In genomic region chr9:106869458-106869857, GRCh38 we compare ENCODE assay signal across 13 cellular contexts. TPM values are rescaled to one million over a fixed set of nuclear protein-coding genes. Genes with fewer than 3 reads are reported as not detected.
A peak's percentile ranks its signal among the peaks of the same experiment; 100 is the strongest.
DNase-seq lines count a peak whose midpoint lies in the region; ATAC-seq and TF ChIP-seq lines count a peak whose summit lies in the region.
"Had no signal": no experiment of that assay in that cellular context is flagged by ENCODE, and none has a peak within 500 bp of the region (broad histone marks: within the 10 kb centered on the region; RNA-seq: fewer than 3 reads in every experiment).

No MANE protein-coding gene starts in this region.

- intact Hi-C loops in sciatic nerve (cut with DNase I), result loop anchor here (10.0 kb wide), 1 partner anchor 55 kb away; no protein-coding TSS in a partner anchor
- intact Hi-C loops in CD4-positive, alpha-beta memory T cell (cut with micrococcal nuclease), result no loop called here

- POLR2A ChIA-PET in CD4-positive, alpha-beta memory T cell (lab: Charles Lee; ENCODE audit: partially characterized antibody), result no interaction called here

- no peak overlapping the region for H3K27ac ChIP-seq in iPS-20b (ENCODE audit: low read length)
- no peak overlapping the region for H3K27ac ChIP-seq in CD4-positive, alpha-beta memory T cell (ENCODE audit: low read depth, low read length)

- peak overlapping the region; percentile 14; the same call in 1 of the 2 replicates for H3K4me3 ChIP-seq in iPS-20b (ENCODE audit: low read length)
- no peak overlapping the region for H3K4me3 ChIP-seq in CD4-positive, alpha-beta memory T cell (ENCODE audit: low read length in 2 of 2)

- DNase-seq in EH (ENCODE audit: low read depth) (peak; percentile 44), chondrocyte (ENCODE audit: low spot score) (no peak), sciatic nerve (ENCODE audit: low spot score) (no peak), T-helper 1 cell (no peak), globus pallidus (ENCODE audit: low spot score) (no peak)
- DNase-seq in CD4-positive, alpha-beta memory T cell, result no peak
- DNase-seq: amniotic stem cell; erythroblast; NK-92 treated with Interleukin-12 subunit alpha and Interleukin-12 subunit beta, amount 100 ng/mL, for 24 hours; T-helper 17 cell had no signal

- no peaks in the 10 kb centered on the region for H3K27me3 ChIP-seq in iPS-20b (ENCODE audit: insufficient read depth, low read length)
- H3K27me3 ChIP-seq in CD4-positive, alpha-beta memory T cell (ENCODE audit: insufficient read depth, low read length), result peaks cover 6% of the 10 kb centered on the region

- peaks cover 37% of the 10 kb centered on the region; the same call in 1 of the 2 replicates for H3K36me3 ChIP-seq in iPS-20b (ENCODE audit: insufficient read depth, low read depth, low read length)
- no peaks in the 10 kb centered on the region for H3K36me3 ChIP-seq in CD4-positive, alpha-beta memory T cell (ENCODE audit: insufficient read depth, low read length)

- H3K27me3 Mint-ChIP-seq in chondrocyte (ENCODE audit: low read depth), result no peaks in the 10 kb centered on the region
- H3K27me3 Mint-ChIP-seq in CD4-positive, alpha-beta memory T cell, result peaks cover 5 to 8% of the 10 kb centered on the region in 2 donors

- no peaks in the 10 kb centered on the region for H3K9me3 ChIP-seq in iPS-20b (ENCODE audit: insufficient read depth, low read depth, low read length)
- no peaks in the 10 kb centered on the region for H3K9me3 ChIP-seq in CD4-positive, alpha-beta memory T cell (ENCODE audit: control insufficient read depth in 1 of 2, low read length in 2 of 2)

- H3K9ac ChIP-seq in iPS-20b (ENCODE audit: low read depth, low read length), result no peak overlapping the region

- H3K27ac Mint-ChIP-seq in chondrocyte (ENCODE audit: unreplicated experiment), result peak overlapping the region; percentile 19
- no peak overlapping the region for H3K27ac Mint-ChIP-seq in CD4-positive, alpha-beta memory T cell
- H3K27ac Mint-ChIP-seq: stimulated activated naive CD8-positive, alpha-beta T cell treated with anti-CD3 and anti-CD28 coated beads, Interleukin-15, Interleukin-2, amounts not matched to agents 100 ng/mL and 50 ng/mL, for 24 hours; T-helper 17 cell had no signal

- peak; percentile 9 for ATAC-seq in sciatic nerve
- no peak for ATAC-seq in GM18909 (IDR thresholded peaks at IDR 0.05; ENCODE audit: poor library complexity, unreplicated experiment)
- ATAC-seq: T-helper 17 cell had no signal

- TF ChIP-seq CTCF in chondrocyte (IDR thresholded peaks at IDR 0.05), result no peak

- H3K4me3 Mint-ChIP-seq in chondrocyte (ENCODE audit: unreplicated experiment), result no peak overlapping the region
- H3K4me3 Mint-ChIP-seq in CD4-positive, alpha-beta memory T cell, result peak overlapping the region in 1 of 8 donors; percentile 3
- H3K4me3 Mint-ChIP-seq: stimulated activated naive CD8-positive, alpha-beta T cell treated with anti-CD3 and anti-CD28 coated beads, Interleukin-15, Interleukin-2, amounts not matched to agents 100 ng/mL and 50 ng/mL, for 24 hours; T-helper 17 cell had no signal

- H3K4me1 ChIP-seq in iPS-20b (ENCODE audit: insufficient read depth, low read length), result peaks cover 73% of the 10 kb centered on the region
- no peaks in the 10 kb centered on the region for H3K4me1 ChIP-seq in CD4-positive, alpha-beta memory T cell (ENCODE audit: insufficient read depth, low read length)

- peaks cover 72% of the 10 kb centered on the region for H3K4me1 Mint-ChIP-seq in chondrocyte (ENCODE audit: low read depth)
- peaks cover 0 to 4% (median 0%) of the 10 kb centered on the region in 4 donors for H3K4me1 Mint-ChIP-seq in CD4-positive, alpha-beta memory T cell
- H3K4me1 Mint-ChIP-seq: T-helper 17 cell had no signal

- peaks cover 2% of the 10 kb centered on the region for H3K36me3 Mint-ChIP-seq in chondrocyte (ENCODE audit: low read depth)
- H3K36me3 Mint-ChIP-seq in CD4-positive, alpha-beta memory T cell, result no peaks in the 10 kb centered on the region

- CTCF ChIA-PET in CD4-positive, alpha-beta memory T cell (lab: Charles Lee; ENCODE audit: partially characterized antibody), result no interaction called here

- no peaks in the 10 kb centered on the region for H3K9me3 Mint-ChIP-seq in chondrocyte (ENCODE audit: low read depth)
- H3K9me3 Mint-ChIP-seq in CD4-positive, alpha-beta memory T cell, result peaks cover 0 to 15% (median 6%) of the 10 kb centered on the region in 8 donors
- H3K9me3 Mint-ChIP-seq: stimulated activated naive CD8-positive, alpha-beta T cell treated with anti-CD3 and anti-CD28 coated beads, Interleukin-15, Interleukin-2, amounts not matched to agents 100 ng/mL and 50 ng/mL, for 24 hours had no signal

RNA-seq across cellular contexts. Expression of gene ZNF462, which starts 6.5 kb away (rescaled TPM):
- 25.8 to 53.6 TPM (median 33.3 TPM) in 3 replicates for total RNA-seq in chondrocyte
- 51.1 TPM for total RNA-seq in sciatic nerve
- total RNA-seq in CD4-positive, alpha-beta memory T cell, result 1 to 10 TPM; 1.0 to 2.8 TPM
- polyA plus RNA-seq in CD4-positive, alpha-beta memory T cell, result 1 to 10 TPM in 1 of 2 donors, not detected in 1; 1.8 TPM
